8 cellular contexts compared by ENCODE assay signal in genomic region chr9:133876144-133876543, GRCh38.
DNase-seq lines count a peak whose midpoint lies in the region; ATAC-seq and TF ChIP-seq lines count a peak whose summit lies in the region.

No MANE protein-coding gene starts in this region.

- ATAC-seq in left ventricle myocardium superior = peak; percentile 17
- ATAC-seq in Right ventricle myocardium superior (ENCODE audit: poor library complexity) = no peak
- no peak for ATAC-seq in RWPE2 (ENCODE audit: low read depth)
- ATAC-seq in foreskin keratinocyte = no peak
- ATAC-seq in omental fat pad (ENCODE audit: low FRiP score) = no peak
- ATAC-seq in GM18867 (IDR thresholded peaks at IDR 0.05; ENCODE audit: unreplicated experiment) = no peak

- intact Hi-C loops in left ventricle myocardium superior (cut with micrococcal nuclease) (no loop called here), Right ventricle myocardium superior (cut with DNase I) (no loop called here)

- no peaks in the 10 kb centered on the region for H3K27me3 ChIP-seq in RWPE2 (ENCODE audit: insufficient read depth, poor library complexity, severe bottlenecking)
- no peaks in the 10 kb centered on the region for H3K27me3 ChIP-seq in foreskin keratinocyte

- H3K36me3 ChIP-seq in RWPE2 (ENCODE audit: low read depth) = no peaks in the 10 kb centered on the region

- no peak overlapping the region for H3K4me3 ChIP-seq in RWPE2 (ENCODE audit: severe bottlenecking)

- H3K9me3 ChIP-seq in RWPE2 (ENCODE audit: severe bottlenecking) = no peaks in the 10 kb centered on the region

- H3K27ac ChIP-seq in RWPE2 (ENCODE audit: poor library complexity, severe bottlenecking) (peak overlapping the region; percentile 100), foreskin keratinocyte (peak overlapping the region; percentile 95)

- DNase-seq in left ventricle myocardium superior (no peak), Right ventricle myocardium superior (no peak), RWPE2 (ENCODE audit: low spot score) (no peak), foreskin keratinocyte (peak in 1 of 2 donors; percentile 29), omental fat pad (ENCODE audit: low spot score) (no peak), HPDE6-E6E7 (ENCODE audit: extremely low spot score) (no peak)
- no peak for DNase-seq in effector CD8-positive, alpha-beta T cell (lab: John Stamatoyannopoulos, UW)

- H3K4me1 ChIP-seq in RWPE2 (ENCODE audit: insufficient read depth, poor library complexity, severe bottlenecking) (peaks cover 49% of the 10 kb centered on the region), foreskin keratinocyte (peaks cover 28% of the 10 kb centered on the region)

- peak; percentile 37 for TF ChIP-seq CTCF in RWPE2 (IDR thresholded peaks at IDR 0.05; ENCODE audit: poor library complexity, severe bottlenecking)
- peak; percentile 74 for TF ChIP-seq CTCF in foreskin keratinocyte (conservative IDR thresholded peaks at IDR 0.05)
- TF ChIP-seq CTCF in omental fat pad (IDR thresholded peaks at IDR 0.05) = no peak

Comparison
In these comparisons a context has a peak if more than half of its experiments do, and no peak if none do; other contexts are left out.
1. CTCF ChIP-seq: peak in RWPE2 (single experiment) and foreskin keratinocyte (single experiment); none in omental fat pad (0 of 3).